In the genomic region with DNA sequence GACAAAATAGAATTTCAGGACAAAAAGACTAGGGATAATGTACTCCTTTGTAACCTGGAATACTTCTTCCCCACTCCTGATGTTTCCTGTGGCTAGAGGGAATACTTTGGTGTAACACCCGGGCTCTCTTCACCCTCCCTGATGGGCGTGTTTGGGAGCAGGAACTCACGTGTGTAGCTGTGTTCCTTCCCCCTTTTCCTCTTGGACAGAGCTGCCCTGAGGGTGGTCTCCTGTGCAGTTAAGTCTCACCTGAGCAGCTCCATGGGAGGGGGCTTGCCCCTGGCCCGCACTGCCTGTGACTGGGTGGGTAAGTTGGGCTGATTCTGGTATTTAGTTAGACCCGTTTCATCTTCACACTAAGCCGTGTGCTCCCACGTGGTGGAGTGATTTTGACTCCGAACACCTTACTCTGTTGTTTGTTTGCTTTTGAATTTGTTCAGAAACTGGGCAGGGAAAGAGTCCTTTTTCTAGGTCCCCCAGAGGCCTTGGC, we compare ENCODE assay signal across 1 cellular context.
TF ChIP-seq lines count a peak whose summit lies in the region.

No MANE protein-coding gene starts in this region.

TF ChIP-seq in HepG2, 621 proteins besides CTCF, POLR2A, EP300 and RAD21 (continued from another document and continues in another):
- TF ChIP-seq KDM6A (CRISPR knock-in tag; IDR thresholded peaks at IDR 0.05; ENCODE audit: low read depth) (no peak), MYC (CRISPR knock-in tag; IDR thresholded peaks at IDR 0.05; ENCODE audit: borderline replicate concordance) (peak; percentile 96), SNRNP70 (IDR thresholded peaks at IDR 0.05; ENCODE audit: low read depth, low read length) (no peak), ZFP41 (CRISPR knock-in tag; IDR thresholded peaks at IDR 0.05; ENCODE audit: borderline replicate concordance) (0 out of 2 replicates have a peak, but pooled peaks have one; percentile 65), ZNF143 (CRISPR knock-in tag; IDR thresholded peaks at IDR 0.05) (peak; percentile 54; the same call in 1 of the 2 replicates), ZNF138 (CRISPR knock-in tag; IDR thresholded peaks at IDR 0.05; ENCODE audit: low read depth) (no peak; the same call in 1 of the 2 replicates), ARID2 (CRISPR knock-in tag; IDR thresholded peaks at IDR 0.05; ENCODE audit: borderline replicate concordance) (peak; percentile 50; the same call in 1 of the 2 replicates), GTF3A (CRISPR knock-in tag; conservative IDR thresholded peaks at IDR 0.05) (no peak), ATAD3A (CRISPR knock-in tag; IDR thresholded peaks at IDR 0.05) (no peak), PHF8 (CRISPR knock-in tag; IDR thresholded peaks at IDR 0.05) (peak; percentile 81), ADNP (CRISPR knock-in tag; IDR thresholded peaks at IDR 0.05) (no peak), SIN3B (IDR thresholded peaks at IDR 0.05; ENCODE audit: low read length) (0 out of 2 replicates have a peak, but pooled peaks have one; percentile 57), ZNF235 (CRISPR knock-in tag; IDR thresholded peaks at IDR 0.05; ENCODE audit: borderline replicate concordance) (no peak), NR2F1 (CRISPR knock-in tag; IDR thresholded peaks at IDR 0.05) (0 out of 4 replicates have a peak, but pooled peaks of 1 of the 2 experiments have one; percentile 21), ZNF441 (CRISPR knock-in tag; IDR thresholded peaks at IDR 0.05; ENCODE audit: borderline replicate concordance) (peak; percentile 48; the same call in 1 of the 2 replicates), ZNF713 (CRISPR knock-in tag; IDR thresholded peaks at IDR 0.05) (no peak), ZNF607 (CRISPR knock-in tag; IDR thresholded peaks at IDR 0.05; ENCODE audit: borderline replicate concordance) (no peak; the same call in 1 of the 2 replicates)
- TF ChIP-seq, protein P1, sequence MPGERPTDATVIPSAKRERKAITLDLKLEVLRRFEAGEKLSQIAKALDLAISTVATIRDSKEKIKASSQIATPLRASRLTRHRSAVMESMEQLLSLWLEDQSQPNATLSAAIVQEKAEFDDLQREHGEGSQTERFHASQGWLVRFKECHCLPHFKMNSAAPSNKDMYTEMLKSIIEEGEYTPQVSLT (CRISPR knock-in tag; IDR thresholded peaks at IDR 0.05; ENCODE audit: borderline replicate concordance, low read depth) = no peak
- TF ChIP-seq, protein P2, sequence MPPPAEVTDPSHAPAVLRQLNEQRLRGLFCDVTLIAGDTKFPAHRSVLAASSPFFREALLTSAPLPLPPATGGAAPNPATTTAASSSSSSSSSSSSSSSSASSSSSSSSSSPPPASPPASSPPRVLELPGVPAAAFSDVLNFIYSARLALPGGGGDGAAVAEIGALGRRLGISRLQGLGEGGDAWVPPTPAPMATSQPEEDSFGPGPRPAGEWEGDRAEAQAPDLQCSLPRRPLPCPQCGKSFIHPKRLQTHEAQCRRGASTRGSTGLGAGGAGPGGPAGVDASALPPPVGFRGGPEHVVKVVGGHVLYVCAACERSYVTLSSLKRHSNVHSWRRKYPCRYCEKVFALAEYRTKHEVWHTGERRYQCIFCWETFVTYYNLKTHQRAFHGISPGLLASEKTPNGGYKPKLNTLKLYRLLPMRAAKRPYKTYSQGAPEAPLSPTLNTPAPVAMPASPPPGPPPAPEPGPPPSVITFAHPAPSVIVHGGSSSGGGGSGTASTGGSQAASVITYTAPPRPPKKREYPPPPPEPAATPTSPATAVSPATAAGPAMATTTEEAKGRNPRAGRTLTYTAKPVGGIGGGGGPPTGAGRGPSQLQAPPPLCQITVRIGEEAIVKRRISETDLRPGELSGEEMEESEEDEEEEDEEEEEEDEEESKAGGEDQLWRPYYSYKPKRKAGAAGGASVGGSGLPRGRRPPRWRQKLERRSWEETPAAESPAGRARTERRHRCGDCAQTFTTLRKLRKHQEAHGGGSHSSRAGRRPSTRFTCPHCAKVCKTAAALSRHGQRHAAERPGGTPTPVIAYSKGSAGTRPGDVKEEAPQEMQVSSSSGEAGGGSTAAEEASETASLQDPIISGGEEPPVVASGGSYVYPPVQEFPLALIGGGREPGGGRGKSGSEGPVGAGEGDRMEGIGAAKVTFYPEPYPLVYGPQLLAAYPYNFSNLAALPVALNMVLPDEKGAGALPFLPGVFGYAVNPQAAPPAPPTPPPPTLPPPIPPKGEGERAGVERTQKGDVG (CRISPR knock-in tag; IDR thresholded peaks at IDR 0.05; ENCODE audit: borderline replicate concordance) = 0 out of 2 replicates have a peak, but pooled peaks have one; percentile 67
- TF ChIP-seq, protein P3, sequence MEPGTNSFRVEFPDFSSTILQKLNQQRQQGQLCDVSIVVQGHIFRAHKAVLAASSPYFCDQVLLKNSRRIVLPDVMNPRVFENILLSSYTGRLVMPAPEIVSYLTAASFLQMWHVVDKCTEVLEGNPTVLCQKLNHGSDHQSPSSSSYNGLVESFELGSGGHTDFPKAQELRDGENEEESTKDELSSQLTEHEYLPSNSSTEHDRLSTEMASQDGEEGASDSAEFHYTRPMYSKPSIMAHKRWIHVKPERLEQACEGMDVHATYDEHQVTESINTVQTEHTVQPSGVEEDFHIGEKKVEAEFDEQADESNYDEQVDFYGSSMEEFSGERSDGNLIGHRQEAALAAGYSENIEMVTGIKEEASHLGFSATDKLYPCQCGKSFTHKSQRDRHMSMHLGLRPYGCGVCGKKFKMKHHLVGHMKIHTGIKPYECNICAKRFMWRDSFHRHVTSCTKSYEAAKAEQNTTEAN (CRISPR knock-in tag; conservative IDR thresholded peaks at IDR 0.05) = peak; percentile 78; the same call in 1 of the 2 replicates
- TF ChIP-seq, protein P4, sequence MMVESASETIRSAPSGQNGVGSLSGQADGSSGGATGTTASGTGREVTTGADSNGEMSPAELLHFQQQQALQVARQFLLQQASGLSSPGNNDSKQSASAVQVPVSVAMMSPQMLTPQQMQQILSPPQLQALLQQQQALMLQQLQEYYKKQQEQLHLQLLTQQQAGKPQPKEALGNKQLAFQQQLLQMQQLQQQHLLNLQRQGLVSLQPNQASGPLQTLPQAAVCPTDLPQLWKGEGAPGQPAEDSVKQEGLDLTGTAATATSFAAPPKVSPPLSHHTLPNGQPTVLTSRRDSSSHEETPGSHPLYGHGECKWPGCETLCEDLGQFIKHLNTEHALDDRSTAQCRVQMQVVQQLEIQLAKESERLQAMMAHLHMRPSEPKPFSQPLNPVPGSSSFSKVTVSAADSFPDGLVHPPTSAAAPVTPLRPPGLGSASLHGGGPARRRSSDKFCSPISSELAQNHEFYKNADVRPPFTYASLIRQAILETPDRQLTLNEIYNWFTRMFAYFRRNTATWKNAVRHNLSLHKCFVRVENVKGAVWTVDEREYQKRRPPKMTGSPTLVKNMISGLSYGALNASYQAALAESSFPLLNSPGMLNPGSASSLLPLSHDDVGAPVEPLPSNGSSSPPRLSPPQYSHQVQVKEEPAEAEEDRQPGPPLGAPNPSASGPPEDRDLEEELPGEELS (CRISPR knock-in tag; IDR thresholded peaks at IDR 0.05) = peak; percentile 60; the same call in 1 of the 2 replicates
- TF ChIP-seq, protein P5, sequence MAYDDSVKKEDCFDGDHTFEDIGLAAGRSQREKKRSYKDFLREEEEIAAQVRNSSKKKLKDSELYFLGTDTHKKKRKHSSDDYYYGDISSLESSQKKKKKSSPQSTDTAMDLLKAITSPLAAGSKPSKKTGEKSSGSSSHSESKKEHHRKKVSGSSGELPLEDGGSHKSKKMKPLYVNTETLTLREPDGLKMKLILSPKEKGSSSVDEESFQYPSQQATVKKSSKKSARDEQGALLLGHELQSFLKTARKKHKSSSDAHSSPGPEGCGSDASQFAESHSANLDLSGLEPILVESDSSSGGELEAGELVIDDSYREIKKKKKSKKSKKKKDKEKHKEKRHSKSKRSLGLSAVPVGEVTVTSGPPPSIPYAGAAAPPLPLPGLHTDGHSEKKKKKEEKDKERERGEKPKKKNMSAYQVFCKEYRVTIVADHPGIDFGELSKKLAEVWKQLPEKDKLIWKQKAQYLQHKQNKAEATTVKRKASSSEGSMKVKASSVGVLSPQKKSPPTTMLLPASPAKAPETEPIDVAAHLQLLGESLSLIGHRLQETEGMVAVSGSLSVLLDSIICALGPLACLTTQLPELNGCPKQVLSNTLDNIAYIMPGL (CRISPR knock-in tag; IDR thresholded peaks at IDR 0.05; ENCODE audit: borderline replicate concordance in 1 of 2, low read depth in 1 of 2) = peak; percentile 72 to 88
- TF ChIP-seq, protein P6, sequence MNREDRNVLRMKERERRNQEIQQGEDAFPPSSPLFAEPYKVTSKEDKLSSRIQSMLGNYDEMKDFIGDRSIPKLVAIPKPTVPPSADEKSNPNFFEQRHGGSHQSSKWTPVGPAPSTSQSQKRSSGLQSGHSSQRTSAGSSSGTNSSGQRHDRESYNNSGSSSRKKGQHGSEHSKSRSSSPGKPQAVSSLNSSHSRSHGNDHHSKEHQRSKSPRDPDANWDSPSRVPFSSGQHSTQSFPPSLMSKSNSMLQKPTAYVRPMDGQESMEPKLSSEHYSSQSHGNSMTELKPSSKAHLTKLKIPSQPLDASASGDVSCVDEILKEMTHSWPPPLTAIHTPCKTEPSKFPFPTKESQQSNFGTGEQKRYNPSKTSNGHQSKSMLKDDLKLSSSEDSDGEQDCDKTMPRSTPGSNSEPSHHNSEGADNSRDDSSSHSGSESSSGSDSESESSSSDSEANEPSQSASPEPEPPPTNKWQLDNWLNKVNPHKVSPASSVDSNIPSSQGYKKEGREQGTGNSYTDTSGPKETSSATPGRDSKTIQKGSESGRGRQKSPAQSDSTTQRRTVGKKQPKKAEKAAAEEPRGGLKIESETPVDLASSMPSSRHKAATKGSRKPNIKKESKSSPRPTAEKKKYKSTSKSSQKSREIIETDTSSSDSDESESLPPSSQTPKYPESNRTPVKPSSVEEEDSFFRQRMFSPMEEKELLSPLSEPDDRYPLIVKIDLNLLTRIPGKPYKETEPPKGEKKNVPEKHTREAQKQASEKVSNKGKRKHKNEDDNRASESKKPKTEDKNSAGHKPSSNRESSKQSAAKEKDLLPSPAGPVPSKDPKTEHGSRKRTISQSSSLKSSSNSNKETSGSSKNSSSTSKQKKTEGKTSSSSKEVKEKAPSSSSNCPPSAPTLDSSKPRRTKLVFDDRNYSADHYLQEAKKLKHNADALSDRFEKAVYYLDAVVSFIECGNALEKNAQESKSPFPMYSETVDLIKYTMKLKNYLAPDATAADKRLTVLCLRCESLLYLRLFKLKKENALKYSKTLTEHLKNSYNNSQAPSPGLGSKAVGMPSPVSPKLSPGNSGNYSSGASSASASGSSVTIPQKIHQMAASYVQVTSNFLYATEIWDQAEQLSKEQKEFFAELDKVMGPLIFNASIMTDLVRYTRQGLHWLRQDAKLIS (CRISPR knock-in tag; IDR thresholded peaks at IDR 0.05) = no peak
- TF ChIP-seq, protein P7, sequence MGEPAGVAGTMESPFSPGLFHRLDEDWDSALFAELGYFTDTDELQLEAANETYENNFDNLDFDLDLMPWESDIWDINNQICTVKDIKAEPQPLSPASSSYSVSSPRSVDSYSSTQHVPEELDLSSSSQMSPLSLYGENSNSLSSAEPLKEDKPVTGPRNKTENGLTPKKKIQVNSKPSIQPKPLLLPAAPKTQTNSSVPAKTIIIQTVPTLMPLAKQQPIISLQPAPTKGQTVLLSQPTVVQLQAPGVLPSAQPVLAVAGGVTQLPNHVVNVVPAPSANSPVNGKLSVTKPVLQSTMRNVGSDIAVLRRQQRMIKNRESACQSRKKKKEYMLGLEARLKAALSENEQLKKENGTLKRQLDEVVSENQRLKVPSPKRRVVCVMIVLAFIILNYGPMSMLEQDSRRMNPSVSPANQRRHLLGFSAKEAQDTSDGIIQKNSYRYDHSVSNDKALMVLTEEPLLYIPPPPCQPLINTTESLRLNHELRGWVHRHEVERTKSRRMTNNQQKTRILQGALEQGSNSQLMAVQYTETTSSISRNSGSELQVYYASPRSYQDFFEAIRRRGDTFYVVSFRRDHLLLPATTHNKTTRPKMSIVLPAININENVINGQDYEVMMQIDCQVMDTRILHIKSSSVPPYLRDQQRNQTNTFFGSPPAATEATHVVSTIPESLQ (CRISPR knock-in tag; conservative IDR thresholded peaks at IDR 0.05) = no peak; the same call in 1 of the 2 replicates
- TF ChIP-seq, protein P8, sequence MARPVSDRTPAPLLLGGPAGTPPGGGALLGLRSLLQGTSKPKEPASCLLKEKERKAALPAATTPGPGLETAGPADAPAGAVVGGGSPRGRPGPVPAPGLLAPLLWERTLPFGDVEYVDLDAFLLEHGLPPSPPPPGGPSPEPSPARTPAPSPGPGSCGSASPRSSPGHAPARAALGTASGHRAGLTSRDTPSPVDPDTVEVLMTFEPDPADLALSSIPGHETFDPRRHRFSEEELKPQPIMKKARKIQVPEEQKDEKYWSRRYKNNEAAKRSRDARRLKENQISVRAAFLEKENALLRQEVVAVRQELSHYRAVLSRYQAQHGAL (CRISPR knock-in tag; IDR thresholded peaks at IDR 0.05; ENCODE audit: not compliant biosample characterization) = peak; percentile 76
- TF ChIP-seq, protein P9, sequence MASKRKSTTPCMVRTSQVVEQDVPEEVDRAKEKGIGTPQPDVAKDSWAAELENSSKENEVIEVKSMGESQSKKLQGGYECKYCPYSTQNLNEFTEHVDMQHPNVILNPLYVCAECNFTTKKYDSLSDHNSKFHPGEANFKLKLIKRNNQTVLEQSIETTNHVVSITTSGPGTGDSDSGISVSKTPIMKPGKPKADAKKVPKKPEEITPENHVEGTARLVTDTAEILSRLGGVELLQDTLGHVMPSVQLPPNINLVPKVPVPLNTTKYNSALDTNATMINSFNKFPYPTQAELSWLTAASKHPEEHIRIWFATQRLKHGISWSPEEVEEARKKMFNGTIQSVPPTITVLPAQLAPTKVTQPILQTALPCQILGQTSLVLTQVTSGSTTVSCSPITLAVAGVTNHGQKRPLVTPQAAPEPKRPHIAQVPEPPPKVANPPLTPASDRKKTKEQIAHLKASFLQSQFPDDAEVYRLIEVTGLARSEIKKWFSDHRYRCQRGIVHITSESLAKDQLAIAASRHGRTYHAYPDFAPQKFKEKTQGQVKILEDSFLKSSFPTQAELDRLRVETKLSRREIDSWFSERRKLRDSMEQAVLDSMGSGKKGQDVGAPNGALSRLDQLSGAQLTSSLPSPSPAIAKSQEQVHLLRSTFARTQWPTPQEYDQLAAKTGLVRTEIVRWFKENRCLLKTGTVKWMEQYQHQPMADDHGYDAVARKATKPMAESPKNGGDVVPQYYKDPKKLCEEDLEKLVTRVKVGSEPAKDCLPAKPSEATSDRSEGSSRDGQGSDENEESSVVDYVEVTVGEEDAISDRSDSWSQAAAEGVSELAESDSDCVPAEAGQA (IDR thresholded peaks at IDR 0.05; ENCODE audit: low read depth) = peak; percentile 69
- TF ChIP-seq, protein P9 (CRISPR knock-in tag; IDR thresholded peaks at IDR 0.05; ENCODE audit: borderline replicate concordance) = no peak
